Comparison of ENCODE assay signal across 8 cellular contexts in genomic region chr4:7802093-7802726, GRCh38.
DNase-seq lines count a peak whose midpoint lies in the region; ATAC-seq and TF ChIP-seq lines count a peak whose summit lies in the region.

No MANE protein-coding gene starts in this region.

- TF ChIP-seq CTCF in dorsolateral prefrontal cortex (IDR thresholded peaks at IDR 0.05 in 54 of 56, conservative IDR thresholded peaks at IDR 0.05 in 2 of 56; ENCODE audit: low read depth in 1 of 56, partially characterized antibody in 56 of 56) = peak; percentile 51 to 97 (median 93)

- CTCF ChIA-PET in activated CD4-positive, alpha-beta memory T cell treated with anti-CD3 and anti-CD28 coated beads for 36 hours (lab: Charles Lee) = interaction anchor here (0.6 to 9.7 kb wide), 60 partner anchors 8 to 1346 kb away, joined by 3 to 212 read pairs (median 4); partner anchors contain the start of genes AFAP1 and SORCS2

- intact Hi-C loops in activated CD4-positive, alpha-beta memory T cell treated with anti-CD3 and anti-CD28 coated beads for 36 hours (cut with micrococcal nuclease) = loop anchor here (1.0 to 5.0 kb wide), 6 partner anchors 32 to 610 kb away; partner anchors contain the start of gene SORCS2
- intact Hi-C loops in dorsolateral prefrontal cortex (cut with DNase I) = loop anchor here (2.0 to 10.0 kb wide), 6 partner anchors 40 to 607 kb away; partner anchors contain the start of gene SORCS2 (in 1 of the 2)

- DNase-seq in C1 segment of cervical spinal cord (lab: John Stamatoyannopoulos, UW) = peak in 12 of 14 donors; percentile 24 to 69 (median 54)
- peak; percentile 40 for DNase-seq in NCI-H526 treated with DMSO at 0.1 percent for 48 hours (lab: John Stamatoyannopoulos, UW)
- DNase-seq in activated CD4-positive, alpha-beta memory T cell treated with anti-CD3 and anti-CD28 coated beads for 36 hours = peak; percentile 90
- DNase-seq in dorsolateral prefrontal cortex = peak; percentile 77 to 94 (median 84)
- DNase-seq in lung microvascular endothelial cell (ENCODE audit: low read depth in 2 of 2) = peak; percentile 81 to 84
- DNase-seq in stimulated activated CD8-positive, alpha-beta memory T cell treated with anti-CD3 and anti-CD28 coated beads, Interleukin-15, amount 100 ng/mL, for 4 hours (ENCODE audit: low read depth in 2 of 2) = peak; percentile 45 to 67

- H3K4me3 Mint-ChIP-seq in activated CD4-positive, alpha-beta memory T cell treated with anti-CD3 and anti-CD28 coated beads for 36 hours = no peak overlapping the region

- H3K27me3 ChIP-seq in dorsolateral prefrontal cortex = no peaks in the 10 kb centered on the region

- POLR2A ChIA-PET in activated CD4-positive, alpha-beta memory T cell treated with anti-CD3 and anti-CD28 coated beads for 36 hours (lab: Charles Lee) = interaction anchor here (0.6 to 1.5 kb wide), 4 partner anchors 12 to 171 kb away, joined by 3 to 5 read pairs (median 4); no protein-coding TSS in a partner anchor

- H3K36me3 Mint-ChIP-seq in activated CD4-positive, alpha-beta memory T cell treated with anti-CD3 and anti-CD28 coated beads for 36 hours = peaks cover 37% of the 10 kb centered on the region

- H3K27ac ChIP-seq in dorsolateral prefrontal cortex = peak overlapping the region in 1 of 59 donors; percentile 3

- H3K27me3 Mint-ChIP-seq in activated CD4-positive, alpha-beta memory T cell treated with anti-CD3 and anti-CD28 coated beads for 36 hours = no peaks in the 10 kb centered on the region

- H3K9me3 Mint-ChIP-seq in activated CD4-positive, alpha-beta memory T cell treated with anti-CD3 and anti-CD28 coated beads for 36 hours = no peaks in the 10 kb centered on the region

- H3K4me3 ChIP-seq in dorsolateral prefrontal cortex = no peak overlapping the region

- ATAC-seq in GM18909 (IDR thresholded peaks at IDR 0.05; ENCODE audit: poor library complexity, unreplicated experiment) = peak; percentile 72
- peak; percentile 83 for ATAC-seq in HG03280 (IDR thresholded peaks at IDR 0.05; ENCODE audit: unreplicated experiment)

- H3K27ac Mint-ChIP-seq in activated CD4-positive, alpha-beta memory T cell treated with anti-CD3 and anti-CD28 coated beads for 36 hours = peak overlapping the region; percentile 46

- H3K4me1 Mint-ChIP-seq in activated CD4-positive, alpha-beta memory T cell treated with anti-CD3 and anti-CD28 coated beads for 36 hours (ENCODE audit: low read depth) = peaks cover 25% of the 10 kb centered on the region

Comparison
In these comparisons a context has a peak if more than half of its experiments do, and no peak if none do; other contexts are left out.
1. DNase-seq: peak in every context shown above with its lines; median percentile 90 in activated CD4-positive, alpha-beta memory T cell treated with anti-CD3 and anti-CD28 coated beads for 36 hours; 84 in dorsolateral prefrontal cortex; 82 in lung microvascular endothelial cell; 56 in stimulated activated CD8-positive, alpha-beta memory T cell treated with anti-CD3 and anti-CD28 coated beads, Interleukin-15, amount 100 ng/mL, for 4 hours; 54 in C1 segment of cervical spinal cord; 40 in NCI-H526 treated with DMSO at 0.1 percent for 48 hours.